ENCODE assay signal across 1 cellular context in genomic region chr5:139904566-139905400, GRCh38.
TF ChIP-seq lines count a peak whose summit lies in the region.

No MANE protein-coding gene starts in this region.

TF ChIP-seq in HEK293, 187 proteins besides CTCF, POLR2A, EP300 and RAD21 (continued from another document):
- TF ChIP-seq AEBP2 (tag by site-specific recombination; IDR thresholded peaks at IDR 0.05; ENCODE audit: borderline replicate concordance) = no peak
- peak; percentile 44; the same call in 1 of the 2 replicates for TF ChIP-seq IKZF3 (tag by site-specific recombination; IDR thresholded peaks at IDR 0.05)
- TF ChIP-seq ZEB2 (tag by site-specific recombination; IDR thresholded peaks at IDR 0.05) = no peak; the same call in 1 of the 2 replicates
- peak; percentile 85 for TF ChIP-seq GLIS2 (tag by site-specific recombination; IDR thresholded peaks at IDR 0.05)
- no peak for TF ChIP-seq ZNF112 (tag by site-specific recombination; IDR thresholded peaks at IDR 0.05)
- 0 out of 2 replicates have a peak, but pooled peaks have one; percentile 19 for TF ChIP-seq SALL2 (tag by site-specific recombination; IDR thresholded peaks at IDR 0.05; ENCODE audit: borderline replicate concordance)
- peak; percentile 54 for TF ChIP-seq PATZ1 (tag by site-specific recombination; IDR thresholded peaks at IDR 0.05)
- TF ChIP-seq PRDM2 (tag by site-specific recombination; IDR thresholded peaks at IDR 0.05; ENCODE audit: borderline replicate concordance) = no peak
- TF ChIP-seq ZNF223 (tag by site-specific recombination; IDR thresholded peaks at IDR 0.05) = peak; percentile 56; the same call in 1 of the 2 replicates
- TF ChIP-seq ZFP69B (tag by site-specific recombination; IDR thresholded peaks at IDR 0.05) = 0 out of 2 replicates have a peak, but pooled peaks have one; percentile 12
- peak; percentile 53; the same call in 1 of the 2 replicates for TF ChIP-seq ZNF423 (tag by site-specific recombination; IDR thresholded peaks at IDR 0.05)
- 0 out of 2 replicates have a peak, but pooled peaks have one; percentile 5 for TF ChIP-seq ZBTB11 (tag by site-specific recombination; conservative IDR thresholded peaks at IDR 0.05; ENCODE audit: low read depth)
- no peak for TF ChIP-seq ZNF132 (tag by site-specific recombination; IDR thresholded peaks at IDR 0.05; ENCODE audit: borderline replicate concordance)
- peak; percentile 65; the same call in 1 of the 2 replicates for TF ChIP-seq ZNF76 (tag by site-specific recombination; IDR thresholded peaks at IDR 0.05; ENCODE audit: borderline replicate concordance, low read depth)
- no peak for TF ChIP-seq TSHZ1 (tag by site-specific recombination; IDR thresholded peaks at IDR 0.05; ENCODE audit: borderline replicate concordance)
- no peak for TF ChIP-seq ZNF140 (tag by site-specific recombination; IDR thresholded peaks at IDR 0.05)
- no peak for TF ChIP-seq KLF8 (tag by site-specific recombination; IDR thresholded peaks at IDR 0.05)
- TF ChIP-seq PRDM10 (tag by site-specific recombination; IDR thresholded peaks at IDR 0.05) = peak; percentile 94
- TF ChIP-seq ZNF280C (tag by site-specific recombination; IDR thresholded peaks at IDR 0.05) = no peak
- peak; percentile 86 for TF ChIP-seq GLIS1 (tag by site-specific recombination; IDR thresholded peaks at IDR 0.05)
- TF ChIP-seq ZNF174 (tag by site-specific recombination; IDR thresholded peaks at IDR 0.05) = no peak
- 0 out of 2 replicates have a peak, but pooled peaks have one; percentile 38 for TF ChIP-seq ZNF600 (tag by site-specific recombination; IDR thresholded peaks at IDR 0.05)
- TF ChIP-seq SP2 (tag by site-specific recombination; IDR thresholded peaks at IDR 0.05) = peak; percentile 6
